In the genomic region with DNA sequence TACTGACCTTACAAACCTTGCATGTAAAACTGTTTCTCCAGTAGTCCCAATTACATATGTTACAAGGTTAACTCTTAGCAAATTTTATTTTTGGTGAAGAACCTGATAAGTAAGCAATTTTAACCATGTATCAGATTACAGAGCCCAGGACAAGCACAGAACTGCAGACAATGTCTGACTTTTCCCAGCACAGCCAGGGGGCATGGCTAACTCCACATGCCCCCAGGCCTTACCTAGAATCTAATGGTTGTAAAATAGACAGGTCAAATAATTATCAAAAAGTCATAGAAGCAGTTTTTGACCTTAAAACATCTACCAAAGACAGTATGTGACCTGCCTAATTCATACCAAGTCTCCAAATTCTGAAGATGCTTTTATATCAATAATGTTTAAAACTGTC, we compare ENCODE assay signal across 11 cellular contexts.
"Had no signal": no experiment of that assay in that cellular context is flagged by ENCODE, and none has a peak within 500 bp of the region (broad histone marks: within the 10 kb centered on the region; RNA-seq: fewer than 3 reads in every experiment).

No MANE protein-coding gene starts in this region.

- DNase-seq: GM23248, GOT3, H7, H9, HCEC 1CT, HFFc6 had no signal

- H3K27ac ChIP-seq: GM23248 had no signal

- H3K27ac Mint-ChIP-seq: GM23338, H9, HFFc6 had no signal

- H3K4me2 ChIP-seq: GM23338 had no signal

- H3K9ac ChIP-seq: GM23248 had no signal

- H3K4me1 ChIP-seq: HAP-1 had no signal

- ATAC-seq: GM23338, HCT116 had no signal

- H3K4me3 Mint-ChIP-seq: GM23338, H9, HFFc6 had no signal

- H3K4me1 Mint-ChIP-seq: GM23338 had no signal

- H3K4me3 ChIP-seq: GM23248, GM23338, HAP-1 had no signal

- H3K36me3 ChIP-seq: HAP-1 had no signal

- FAIRE-seq: H1, H54 had no signal

- H2AFZ ChIP-seq: GM23248, GM23338 had no signal
